In genomic region chrX:130120746-130121504, GRCh38 we compare ENCODE assay signal across 8 cellular contexts. TPM values are rescaled to one million over a fixed set of nuclear protein-coding genes. Genes with fewer than 3 reads are reported as not detected.
DNase-seq lines count a peak whose midpoint lies in the region; ATAC-seq, FAIRE-seq and TF ChIP-seq lines count a peak whose summit lies in the region.

No MANE protein-coding gene starts in this region.

- H3K4me3 ChIP-seq in epithelial cell of esophagus (ENCODE audit: low read length) (peak overlapping the region; percentile 20), mononuclear cell (ENCODE audit: low read length) (peak overlapping the region; percentile 24)

- H3K4me1 ChIP-seq in mononuclear cell (ENCODE audit: insufficient read depth, low read length) = peaks cover 23% of the 10 kb centered on the region

- peak; percentile 61 for DNase-seq in GM12892 (ENCODE audit: insufficient read length)
- peak; percentile 22 for DNase-seq in NCI-H510A (lab: John Stamatoyannopoulos, UW)
- peak; percentile 55 for DNase-seq in activated CD8-positive, alpha-beta memory T cell treated with anti-CD3 and anti-CD28 coated beads, Interleukin-2, amount 50 U/mL, for 1 hour (ENCODE audit: extremely low read depth)
- DNase-seq in epithelial cell of esophagus (ENCODE audit: low read depth) = peak; percentile 90
- peak; percentile 43 for DNase-seq in stimulated activated CD8-positive, alpha-beta memory T cell treated with anti-CD3 and anti-CD28 coated beads, Interleukin-4, amount 100 ng/mL, for 24 hours (ENCODE audit: low read depth)
- DNase-seq in H4 (ENCODE audit: low spot score) = no peak

- no peak for TF ChIP-seq POLR2A in GM12892 (IDR thresholded peaks at IDR 0.05; ENCODE audit: low read depth, low read length)

- H3K9me3 ChIP-seq in mononuclear cell (ENCODE audit: low read depth, low read length) = no peaks in the 10 kb centered on the region

- no peak for FAIRE-seq in GM12892 (lab: Jason Lieb, UNC)

- no peaks in the 10 kb centered on the region for H3K27me3 ChIP-seq in mononuclear cell (ENCODE audit: insufficient read depth, low read length)

- peak; percentile 26 for TF ChIP-seq CTCF in epithelial cell of esophagus (IDR thresholded peaks at IDR 0.05; ENCODE audit: insufficient read depth, low read depth, low read length, missing control alignments)

- ATAC-seq in HG02759 (IDR thresholded peaks at IDR 0.05; ENCODE audit: unreplicated experiment) = peak; percentile 84

RNA-seq across cellular contexts. Expression of gene ELF4, which starts 10.6 kb away (rescaled TPM):
- polyA plus RNA-seq in GM12892 (2012; ENCODE audit: missing spikeins) = 12.9 TPM
- 52.1 TPM for total RNA-seq in mononuclear cell
- total RNA-seq in H4 (2014; rRNA removed; shearing (Covaris generic)) = 11.4 and 11.9 TPM in 2 replicates

RNA-seq across cellular contexts. Expression of gene AIFM1, which starts 44.7 kb away (rescaled TPM):
- polyA plus RNA-seq in GM12892 (2012; ENCODE audit: missing spikeins) = 50.1 TPM
- 5.0 TPM for total RNA-seq in mononuclear cell
- total RNA-seq in H4 (2014; rRNA removed; shearing (Covaris generic)) = 35.4 and 37.8 TPM in 2 replicates

RNA-seq across cellular contexts. Expression of gene RAB33A, which starts 50.8 kb away (rescaled TPM):
- 21.6 TPM for polyA plus RNA-seq in GM12892 (2012; ENCODE audit: missing spikeins)
- 8.2 TPM for total RNA-seq in mononuclear cell
- not detected in 2 replicates for total RNA-seq in H4 (2014; rRNA removed; shearing (Covaris generic))
